ENCODE assay signal across 14 cellular contexts in genomic region chr15:70195171-70195807, GRCh38.
A peak's percentile ranks its signal among the peaks of the same experiment; 100 is the strongest.
DNase-seq lines count a peak whose midpoint lies in the region; ATAC-seq, FAIRE-seq and TF ChIP-seq lines count a peak whose summit lies in the region.
"Had no signal": no experiment of that assay in that cellular context is flagged by ENCODE, and none has a peak within 500 bp of the region (broad histone marks: within the 10 kb centered on the region; RNA-seq: fewer than 3 reads in every experiment).

No MANE protein-coding gene starts in this region.

- H3K4me3 ChIP-seq in endodermal cell (ENCODE audit: low read length) = no peak overlapping the region
- no peak overlapping the region for H3K4me3 ChIP-seq in upper lobe of right lung
- H3K4me3 ChIP-seq: cardiac muscle cell, K562, left lung, Peyer's patch had no signal

- H3K4me1 ChIP-seq in endodermal cell (ENCODE audit: control insufficient read depth, insufficient read depth, low read length) (peaks cover 11% of the 10 kb centered on the region), upper lobe of right lung (peaks cover 14% of the 10 kb centered on the region)

- ATAC-seq in upper lobe of right lung (peak; percentile 4), GM18511 (IDR thresholded peaks at IDR 0.05; ENCODE audit: unreplicated experiment) (no peak)

- peaks cover 10% of the 10 kb centered on the region for H3K9me3 ChIP-seq in endodermal cell (ENCODE audit: control insufficient read depth, low read length)
- H3K9me3 ChIP-seq in upper lobe of right lung = no peaks in the 10 kb centered on the region

- peaks cover 9% of the 10 kb centered on the region for H3K9me3 Mint-ChIP-seq in endodermal cell
- H3K9me3 Mint-ChIP-seq in nephron = peaks cover 9% of the 10 kb centered on the region
- no peaks in the 10 kb centered on the region for H3K9me3 Mint-ChIP-seq in glutamatergic neuron (ENCODE audit: unreplicated experiment)

- H3K4me3 Mint-ChIP-seq in endodermal cell (no peak overlapping the region), nephron (no peak overlapping the region), glutamatergic neuron (ENCODE audit: unreplicated experiment) (no peak overlapping the region)

- H3K36me3 Mint-ChIP-seq in endodermal cell (ENCODE audit: low read depth) (peaks cover 3% of the 10 kb centered on the region), nephron (ENCODE audit: low read depth) (peaks cover 3% of the 10 kb centered on the region), glutamatergic neuron (ENCODE audit: unreplicated experiment) (peaks cover 8% of the 10 kb centered on the region)

- H3K27me3 ChIP-seq in endodermal cell (ENCODE audit: control insufficient read depth, insufficient read depth, low read length, poor library complexity, severe bottlenecking) = peaks cover 54% of the 10 kb centered on the region
- H3K27me3 ChIP-seq in upper lobe of right lung = no peaks in the 10 kb centered on the region
- H3K27me3 ChIP-seq: Peyer's patch had no signal

- TF ChIP-seq CTCF in endodermal cell (conservative IDR thresholded peaks at IDR 0.05) (no peak), nephron (IDR thresholded peaks at IDR 0.05; ENCODE audit: unreplicated experiment in 3 of 3) (no peak), upper lobe of right lung (IDR thresholded peaks at IDR 0.05) (no peak), glutamatergic neuron (IDR thresholded peaks at IDR 0.05; ENCODE audit: partially characterized antibody, unreplicated experiment) (no peak)

- 75 to 88% methylated on average over 5 to 11 of the region's 11 CpGs for WGBS in endodermal cell (ENCODE audit: insufficient coverage in 1 of 2, insufficient read length in 1 of 2), 2 experiments

- H3K27me3 Mint-ChIP-seq in endodermal cell (ENCODE audit: insufficient read depth) (peaks cover 53% of the 10 kb centered on the region), nephron (ENCODE audit: low read depth) (peaks cover 29% of the 10 kb centered on the region), glutamatergic neuron (ENCODE audit: unreplicated experiment) (peaks cover 3% of the 10 kb centered on the region)

- peak; percentile 30 for DNase-seq in DMS53 (lab: John Stamatoyannopoulos, UW)
- no peak for DNase-seq in DMS53 treated with DMSO at 0.1 percent for 48 hours (lab: John Stamatoyannopoulos, UW; ENCODE audit: unreplicated experiment)
- DNase-seq in endodermal cell = no peak
- DNase-seq in upper lobe of right lung = no peak
- no peak for DNase-seq in glutamatergic neuron
- DNase-seq in frontal cortex (ENCODE audit: low spot score in 2 of 2) = no peak
- DNase-seq: 8988T had no signal

- H3K9ac ChIP-seq in endodermal cell (ENCODE audit: extremely low read depth, low read length, poor library complexity, severe bottlenecking) = no peak overlapping the region

- no peak for FAIRE-seq in frontal cortex (lab: Jason Lieb, UNC)
- FAIRE-seq: K562 had no signal

- H3K36me3 ChIP-seq in endodermal cell (ENCODE audit: control insufficient read depth, insufficient read depth, low read length) (no peaks in the 10 kb centered on the region), upper lobe of right lung (no peaks in the 10 kb centered on the region)
- H3K36me3 ChIP-seq: cardiac muscle cell, left lung, Peyer's patch had no signal

- intact Hi-C loops in upper lobe of right lung (cut with DNase I) = no loop called here

- H3K27ac ChIP-seq in endodermal cell (ENCODE audit: low read depth, low read length) (no peak overlapping the region), upper lobe of right lung (no peak overlapping the region)
- H3K27ac ChIP-seq: cardiac muscle cell, left lung, Peyer's patch, VCaP had no signal

- H3K27ac Mint-ChIP-seq in endodermal cell (peak overlapping the region; percentile 44), nephron (peak overlapping the region; percentile 63 to 75 (median 67)), glutamatergic neuron (ENCODE audit: unreplicated experiment) (no peak overlapping the region)

- H3K4me1 Mint-ChIP-seq in endodermal cell (peaks cover 22% of the 10 kb centered on the region), nephron (peaks cover 54% of the 10 kb centered on the region), glutamatergic neuron (ENCODE audit: low read depth, unreplicated experiment) (peaks cover 22% of the 10 kb centered on the region)
